Comparison of ENCODE assay signal across 1 cellular context in the genomic region with DNA sequence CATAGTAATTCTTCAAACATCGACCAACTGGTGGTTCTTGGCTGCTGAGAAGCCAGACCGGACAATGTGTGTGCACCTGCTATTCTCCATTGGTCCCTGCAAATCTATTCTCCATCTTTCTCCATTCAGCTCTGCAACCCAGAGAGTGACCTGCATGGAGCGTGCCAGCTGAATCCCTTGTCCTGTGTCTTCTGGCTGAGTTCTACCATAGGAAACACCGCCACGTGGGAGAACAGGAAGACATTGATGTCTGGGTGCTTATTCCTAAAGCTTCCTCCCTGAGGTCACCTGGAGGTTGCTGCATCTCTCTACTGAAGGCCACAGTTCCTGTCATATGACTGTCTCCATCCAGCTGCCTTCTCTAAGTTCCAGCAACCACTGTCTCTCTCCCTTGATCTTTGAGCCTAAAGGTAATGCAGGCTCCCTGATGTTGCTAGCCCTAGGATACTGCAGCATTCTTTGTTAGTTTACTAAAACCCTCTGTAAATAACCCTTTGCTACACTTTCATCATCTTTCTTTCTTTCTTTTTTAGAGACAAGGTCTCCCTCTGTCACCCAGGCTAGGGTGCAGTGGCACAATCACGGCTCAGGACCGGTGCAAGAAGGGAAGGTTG.
TF ChIP-seq lines count a peak whose summit lies in the region.

No MANE protein-coding gene starts in this region.

TF ChIP-seq in HepG2, 621 proteins besides CTCF, POLR2A, EP300 and RAD21 (continued from another document and continues in another):
- TF ChIP-seq, protein P1, sequence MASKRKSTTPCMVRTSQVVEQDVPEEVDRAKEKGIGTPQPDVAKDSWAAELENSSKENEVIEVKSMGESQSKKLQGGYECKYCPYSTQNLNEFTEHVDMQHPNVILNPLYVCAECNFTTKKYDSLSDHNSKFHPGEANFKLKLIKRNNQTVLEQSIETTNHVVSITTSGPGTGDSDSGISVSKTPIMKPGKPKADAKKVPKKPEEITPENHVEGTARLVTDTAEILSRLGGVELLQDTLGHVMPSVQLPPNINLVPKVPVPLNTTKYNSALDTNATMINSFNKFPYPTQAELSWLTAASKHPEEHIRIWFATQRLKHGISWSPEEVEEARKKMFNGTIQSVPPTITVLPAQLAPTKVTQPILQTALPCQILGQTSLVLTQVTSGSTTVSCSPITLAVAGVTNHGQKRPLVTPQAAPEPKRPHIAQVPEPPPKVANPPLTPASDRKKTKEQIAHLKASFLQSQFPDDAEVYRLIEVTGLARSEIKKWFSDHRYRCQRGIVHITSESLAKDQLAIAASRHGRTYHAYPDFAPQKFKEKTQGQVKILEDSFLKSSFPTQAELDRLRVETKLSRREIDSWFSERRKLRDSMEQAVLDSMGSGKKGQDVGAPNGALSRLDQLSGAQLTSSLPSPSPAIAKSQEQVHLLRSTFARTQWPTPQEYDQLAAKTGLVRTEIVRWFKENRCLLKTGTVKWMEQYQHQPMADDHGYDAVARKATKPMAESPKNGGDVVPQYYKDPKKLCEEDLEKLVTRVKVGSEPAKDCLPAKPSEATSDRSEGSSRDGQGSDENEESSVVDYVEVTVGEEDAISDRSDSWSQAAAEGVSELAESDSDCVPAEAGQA (IDR thresholded peaks at IDR 0.05; ENCODE audit: low read depth) = no peak
- TF ChIP-seq, protein P1 (CRISPR knock-in tag; IDR thresholded peaks at IDR 0.05; ENCODE audit: borderline replicate concordance) = no peak
- no peak for TF ChIP-seq MAFG (CRISPR knock-in tag; IDR thresholded peaks at IDR 0.05)
- no peak for TF ChIP-seq HNRNPLL (IDR thresholded peaks at IDR 0.05; ENCODE audit: low read depth, low read length, poor library complexity, severe bottlenecking)
- TF ChIP-seq SRSF4 (IDR thresholded peaks at IDR 0.05; ENCODE audit: low read depth, low read length, poor library complexity, severe bottlenecking) = no peak
- TF ChIP-seq, protein P2, sequence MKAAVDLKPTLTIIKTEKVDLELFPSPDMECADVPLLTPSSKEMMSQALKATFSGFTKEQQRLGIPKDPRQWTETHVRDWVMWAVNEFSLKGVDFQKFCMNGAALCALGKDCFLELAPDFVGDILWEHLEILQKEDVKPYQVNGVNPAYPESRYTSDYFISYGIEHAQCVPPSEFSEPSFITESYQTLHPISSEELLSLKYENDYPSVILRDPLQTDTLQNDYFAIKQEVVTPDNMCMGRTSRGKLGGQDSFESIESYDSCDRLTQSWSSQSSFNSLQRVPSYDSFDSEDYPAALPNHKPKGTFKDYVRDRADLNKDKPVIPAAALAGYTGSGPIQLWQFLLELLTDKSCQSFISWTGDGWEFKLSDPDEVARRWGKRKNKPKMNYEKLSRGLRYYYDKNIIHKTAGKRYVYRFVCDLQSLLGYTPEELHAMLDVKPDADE (CRISPR knock-in tag; IDR thresholded peaks at IDR 0.05) = no peak
- TF ChIP-seq SATB2 (CRISPR knock-in tag; IDR thresholded peaks at IDR 0.05) = no peak
- TF ChIP-seq, protein P3, sequence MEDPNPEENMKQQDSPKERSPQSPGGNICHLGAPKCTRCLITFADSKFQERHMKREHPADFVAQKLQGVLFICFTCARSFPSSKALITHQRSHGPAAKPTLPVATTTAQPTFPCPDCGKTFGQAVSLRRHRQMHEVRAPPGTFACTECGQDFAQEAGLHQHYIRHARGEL (CRISPR knock-in tag; IDR thresholded peaks at IDR 0.05) = no peak
- peak; percentile 81 for TF ChIP-seq CCAR2 (optimal IDR thresholded peaks at IDR 0.05; ENCODE audit: low read depth, low read length)
- TF ChIP-seq ZSCAN29 (CRISPR knock-in tag; conservative IDR thresholded peaks at IDR 0.05) = no peak
- no peak for TF ChIP-seq ZBTB42 (CRISPR knock-in tag; IDR thresholded peaks at IDR 0.05)
- TF ChIP-seq SOX6 (IDR thresholded peaks at IDR 0.05) = no peak
- peak; percentile 91 for TF ChIP-seq SOX6 (CRISPR knock-in tag; IDR thresholded peaks at IDR 0.05)
- TF ChIP-seq ZNF292 (CRISPR knock-in tag; IDR thresholded peaks at IDR 0.05; ENCODE audit: borderline replicate concordance, low read depth) = peak; percentile 73; the same call in 1 of the 2 replicates
- TF ChIP-seq, protein P4, sequence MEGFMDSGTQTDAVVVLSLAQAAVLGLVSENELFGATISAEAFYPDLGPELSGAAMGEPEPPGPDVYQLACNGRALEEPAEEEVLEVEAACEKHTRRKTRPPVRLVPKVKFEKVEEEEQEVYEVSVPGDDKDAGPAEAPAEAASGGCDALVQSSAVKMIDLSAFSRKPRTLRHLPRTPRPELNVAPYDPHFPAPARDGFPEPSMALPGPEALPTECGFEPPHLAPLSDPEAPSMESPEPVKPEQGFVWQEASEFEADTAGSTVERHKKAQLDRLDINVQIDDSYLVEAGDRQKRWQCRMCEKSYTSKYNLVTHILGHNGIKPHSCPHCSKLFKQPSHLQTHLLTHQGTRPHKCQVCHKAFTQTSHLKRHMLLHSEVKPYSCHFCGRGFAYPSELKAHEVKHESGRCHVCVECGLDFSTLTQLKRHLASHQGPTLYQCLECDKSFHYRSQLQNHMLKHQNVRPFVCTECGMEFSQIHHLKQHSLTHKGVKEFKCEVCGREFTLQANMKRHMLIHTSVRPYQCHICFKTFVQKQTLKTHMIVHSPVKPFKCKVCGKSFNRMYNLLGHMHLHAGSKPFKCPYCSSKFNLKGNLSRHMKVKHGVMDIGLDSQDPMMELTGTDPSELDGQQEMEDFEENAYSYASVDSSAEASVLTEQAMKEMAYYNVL (CRISPR knock-in tag; IDR thresholded peaks at IDR 0.05; ENCODE audit: borderline replicate concordance) = peak; percentile 99
- no peak for TF ChIP-seq SIN3B (IDR thresholded peaks at IDR 0.05; ENCODE audit: low read length)
- TF ChIP-seq HOXD1 (CRISPR knock-in tag; IDR thresholded peaks at IDR 0.05) = no peak
- TF ChIP-seq ZNF766 (CRISPR knock-in tag; IDR thresholded peaks at IDR 0.05; ENCODE audit: borderline replicate concordance) = peak; percentile 29; the same call in 1 of the 2 replicates
- no peak for TF ChIP-seq ZNF619 (CRISPR knock-in tag; IDR thresholded peaks at IDR 0.05)
- no peak for TF ChIP-seq KLF13 (CRISPR knock-in tag; IDR thresholded peaks at IDR 0.05)
- TF ChIP-seq SRSF1 (optimal IDR thresholded peaks at IDR 0.05; ENCODE audit: low read depth, low read length) = no peak
- 0 out of 2 replicates have a peak, but pooled peaks have one; percentile 11 for TF ChIP-seq NFYB (CRISPR knock-in tag; IDR thresholded peaks at IDR 0.05)
- TF ChIP-seq ZFP37 (CRISPR knock-in tag; IDR thresholded peaks at IDR 0.05; ENCODE audit: borderline replicate concordance) = 0 out of 2 replicates have a peak, but pooled peaks have one; percentile 75
- TF ChIP-seq, protein P5, sequence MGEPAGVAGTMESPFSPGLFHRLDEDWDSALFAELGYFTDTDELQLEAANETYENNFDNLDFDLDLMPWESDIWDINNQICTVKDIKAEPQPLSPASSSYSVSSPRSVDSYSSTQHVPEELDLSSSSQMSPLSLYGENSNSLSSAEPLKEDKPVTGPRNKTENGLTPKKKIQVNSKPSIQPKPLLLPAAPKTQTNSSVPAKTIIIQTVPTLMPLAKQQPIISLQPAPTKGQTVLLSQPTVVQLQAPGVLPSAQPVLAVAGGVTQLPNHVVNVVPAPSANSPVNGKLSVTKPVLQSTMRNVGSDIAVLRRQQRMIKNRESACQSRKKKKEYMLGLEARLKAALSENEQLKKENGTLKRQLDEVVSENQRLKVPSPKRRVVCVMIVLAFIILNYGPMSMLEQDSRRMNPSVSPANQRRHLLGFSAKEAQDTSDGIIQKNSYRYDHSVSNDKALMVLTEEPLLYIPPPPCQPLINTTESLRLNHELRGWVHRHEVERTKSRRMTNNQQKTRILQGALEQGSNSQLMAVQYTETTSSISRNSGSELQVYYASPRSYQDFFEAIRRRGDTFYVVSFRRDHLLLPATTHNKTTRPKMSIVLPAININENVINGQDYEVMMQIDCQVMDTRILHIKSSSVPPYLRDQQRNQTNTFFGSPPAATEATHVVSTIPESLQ (CRISPR knock-in tag; conservative IDR thresholded peaks at IDR 0.05) = 0 out of 2 replicates have a peak, but pooled peaks have one; percentile 35
- peak; percentile 77 for TF ChIP-seq ZNF792 (CRISPR knock-in tag; IDR thresholded peaks at IDR 0.05)
- TF ChIP-seq, protein P6, sequence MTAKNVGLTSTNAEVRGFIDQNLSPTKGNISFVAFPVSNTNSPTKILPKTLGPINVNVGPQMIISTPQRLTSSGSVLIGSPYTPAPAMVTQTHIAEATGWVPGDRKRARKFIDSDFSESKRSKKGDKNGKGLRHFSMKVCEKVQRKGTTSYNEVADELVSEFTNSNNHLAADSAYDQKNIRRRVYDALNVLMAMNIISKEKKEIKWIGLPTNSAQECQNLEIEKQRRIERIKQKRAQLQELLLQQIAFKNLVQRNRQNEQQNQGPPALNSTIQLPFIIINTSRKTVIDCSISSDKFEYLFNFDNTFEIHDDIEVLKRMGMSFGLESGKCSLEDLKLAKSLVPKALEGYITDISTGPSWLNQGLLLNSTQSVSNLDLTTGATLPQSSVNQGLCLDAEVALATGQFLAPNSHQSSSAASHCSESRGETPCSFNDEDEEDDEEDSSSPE (CRISPR knock-in tag; IDR thresholded peaks at IDR 0.05) = no peak
- no peak; the same call in 1 of the 2 replicates for TF ChIP-seq MBD4 (IDR thresholded peaks at IDR 0.05; ENCODE audit: borderline replicate concordance, low read length)
- no peak for TF ChIP-seq ZNF256 (CRISPR knock-in tag; conservative IDR thresholded peaks at IDR 0.05)
- TF ChIP-seq, protein P7, sequence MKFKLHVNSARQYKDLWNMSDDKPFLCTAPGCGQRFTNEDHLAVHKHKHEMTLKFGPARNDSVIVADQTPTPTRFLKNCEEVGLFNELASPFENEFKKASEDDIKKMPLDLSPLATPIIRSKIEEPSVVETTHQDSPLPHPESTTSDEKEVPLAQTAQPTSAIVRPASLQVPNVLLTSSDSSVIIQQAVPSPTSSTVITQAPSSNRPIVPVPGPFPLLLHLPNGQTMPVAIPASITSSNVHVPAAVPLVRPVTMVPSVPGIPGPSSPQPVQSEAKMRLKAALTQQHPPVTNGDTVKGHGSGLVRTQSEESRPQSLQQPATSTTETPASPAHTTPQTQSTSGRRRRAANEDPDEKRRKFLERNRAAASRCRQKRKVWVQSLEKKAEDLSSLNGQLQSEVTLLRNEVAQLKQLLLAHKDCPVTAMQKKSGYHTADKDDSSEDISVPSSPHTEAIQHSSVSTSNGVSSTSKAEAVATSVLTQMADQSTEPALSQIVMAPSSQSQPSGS (CRISPR knock-in tag; IDR thresholded peaks at IDR 0.05) = peak; percentile 69; the same call in 1 of the 2 replicates
- TF ChIP-seq, protein P8, sequence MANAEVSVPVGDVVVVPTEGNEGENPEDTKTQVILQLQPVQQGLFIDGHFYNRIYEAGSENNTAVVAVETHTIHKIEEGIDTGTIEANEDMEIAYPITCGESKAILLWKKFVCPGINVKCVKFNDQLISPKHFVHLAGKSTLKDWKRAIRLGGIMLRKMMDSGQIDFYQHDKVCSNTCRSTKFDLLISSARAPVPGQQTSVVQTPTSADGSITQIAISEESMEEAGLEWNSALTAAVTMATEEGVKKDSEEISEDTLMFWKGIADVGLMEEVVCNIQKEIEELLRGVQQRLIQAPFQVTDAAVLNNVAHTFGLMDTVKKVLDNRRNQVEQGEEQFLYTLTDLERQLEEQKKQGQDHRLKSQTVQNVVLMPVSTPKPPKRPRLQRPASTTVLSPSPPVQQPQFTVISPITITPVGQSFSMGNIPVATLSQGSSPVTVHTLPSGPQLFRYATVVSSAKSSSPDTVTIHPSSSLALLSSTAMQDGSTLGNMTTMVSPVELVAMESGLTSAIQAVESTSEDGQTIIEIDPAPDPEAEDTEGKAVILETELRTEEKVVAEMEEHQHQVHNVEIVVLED (CRISPR knock-in tag; IDR thresholded peaks at IDR 0.05; ENCODE audit: borderline replicate concordance) = no peak; the same call in 1 of the 2 replicates
- peak; percentile 89 for TF ChIP-seq SAP130 (CRISPR knock-in tag; IDR thresholded peaks at IDR 0.05; ENCODE audit: low read depth)
- TF ChIP-seq WIZ (CRISPR knock-in tag; IDR thresholded peaks at IDR 0.05) = no peak
- peak; percentile 91 for TF ChIP-seq MED1 (CRISPR knock-in tag; IDR thresholded peaks at IDR 0.05)
- TF ChIP-seq ZNF616 (CRISPR knock-in tag; IDR thresholded peaks at IDR 0.05; ENCODE audit: low read depth) = no peak
- TF ChIP-seq FOXC1 (CRISPR knock-in tag; IDR thresholded peaks at IDR 0.05; ENCODE audit: borderline replicate concordance) = peak; percentile 39; the same call in 1 of the 2 replicates
- no peak for TF ChIP-seq SETDB1 (CRISPR knock-in tag; IDR thresholded peaks at IDR 0.05; ENCODE audit: borderline replicate concordance)
- no peak for TF ChIP-seq ATF7 (IDR thresholded peaks at IDR 0.05)
- TF ChIP-seq ATF7 (CRISPR knock-in tag; IDR thresholded peaks at IDR 0.05) = no peak; the same call in 1 of the 2 replicates
- TF ChIP-seq NFIC (IDR thresholded peaks at IDR 0.05; ENCODE audit: low read length) = peak; percentile 76; the same call in 1 of the 2 replicates
- TF ChIP-seq KAT2B (IDR thresholded peaks at IDR 0.05; ENCODE audit: borderline replicate concordance, low read depth, low read length) = no peak
- peak; percentile 68; the same call in 1 of the 2 replicates for TF ChIP-seq RFXAP (CRISPR knock-in tag; IDR thresholded peaks at IDR 0.05; ENCODE audit: borderline replicate concordance)
- peak; percentile 77 for TF ChIP-seq HNF4G (IDR thresholded peaks at IDR 0.05; ENCODE audit: borderline replicate concordance, low read depth, low read length)
- peak; percentile 72; the same call in 1 of the 2 replicates for TF ChIP-seq HNF4G (CRISPR knock-in tag; IDR thresholded peaks at IDR 0.05; ENCODE audit: borderline replicate concordance, low read depth)
- TF ChIP-seq ZNF468 (CRISPR knock-in tag; IDR thresholded peaks at IDR 0.05) = no peak
- TF ChIP-seq ZNF841 (CRISPR knock-in tag; IDR thresholded peaks at IDR 0.05; ENCODE audit: borderline replicate concordance) = no peak
- peak; percentile 91 for TF ChIP-seq KDM1A (CRISPR knock-in tag; IDR thresholded peaks at IDR 0.05)
- no peak for TF ChIP-seq ZFP36L1 (CRISPR knock-in tag; IDR thresholded peaks at IDR 0.05)
- TF ChIP-seq BRD4 (CRISPR knock-in tag; IDR thresholded peaks at IDR 0.05) = no peak
- no peak; the same call in 1 of the 2 replicates for TF ChIP-seq RFX3 (CRISPR knock-in tag; IDR thresholded peaks at IDR 0.05)
- no peak for TF ChIP-seq SNAI1 (CRISPR knock-in tag; IDR thresholded peaks at IDR 0.05; ENCODE audit: borderline replicate concordance)
